ENCODE assay signal across 14 cellular contexts in the genomic region with DNA sequence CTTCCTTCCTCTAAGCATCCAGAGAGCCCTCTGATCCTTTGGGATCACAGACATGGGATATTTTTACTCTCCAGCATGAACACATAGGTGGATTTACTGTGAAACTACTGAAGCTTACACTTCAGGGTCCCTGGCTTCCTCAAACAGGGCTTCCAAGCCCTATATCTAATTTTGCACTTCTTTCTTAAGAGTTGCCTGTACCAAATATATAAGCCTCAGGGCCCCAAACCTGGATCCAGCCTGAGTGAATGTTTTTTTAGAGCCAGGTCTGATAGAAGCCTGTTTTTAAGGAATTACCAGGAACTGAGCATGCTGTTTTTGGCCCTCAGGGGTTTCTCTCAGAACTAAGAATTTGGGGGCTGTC. TPM values are rescaled to one million over a fixed set of nuclear protein-coding genes. Genes with fewer than 3 reads are reported as not detected.
DNase-seq lines count a peak whose midpoint lies in the region; TF ChIP-seq lines count a peak whose summit lies in the region.
"Had no signal": no experiment of that assay in that cellular context is flagged by ENCODE, and none has a peak within 500 bp of the region (broad histone marks: within the 10 kb centered on the region; RNA-seq: fewer than 3 reads in every experiment).

No MANE protein-coding gene starts in this region.

- H3K4me3 Mint-ChIP-seq in endothelial cell (ENCODE audit: unreplicated experiment) = peak overlapping the region; percentile 80

- peaks cover 10% of the 10 kb centered on the region for H3K36me3 ChIP-seq in NT2/D1 (ENCODE audit: insufficient read depth, insufficient read length, low read length)
- H3K36me3 ChIP-seq in neuronal stem cell (replicated peaks in 1 of 2; ENCODE audit: control insufficient read depth in 2 of 2, insufficient read depth in 2 of 2, low read length in 2 of 2) = peaks cover 3 to 14% of the 10 kb centered on the region in 2 donors
- H3K36me3 ChIP-seq in HAP-1 (replicated peaks) = peaks cover 6% of the 10 kb centered on the region; the same call in 1 of the 2 replicates
- H3K36me3 ChIP-seq in spleen = peaks cover 0 to 9% (median 0%) of the 10 kb centered on the region in 6 donors

- DNase-seq in ACHN (peak; percentile 42), NT2/D1 (ENCODE audit: low read depth, low spot score) (no peak), endothelial cell (ENCODE audit: low spot score) (no peak), neuronal stem cell (ENCODE audit: low spot score) (no peak), HAP-1 (ENCODE audit: low spot score in 2 of 2) (no peak), spleen (no peak), midbrain (lab: John Stamatoyannopoulos, UW) (no peak)
- DNase-seq in activated effector memory CD4-positive, alpha-beta T cell treated with anti-CD3 and anti-CD28 coated beads, Interleukin-2, amount 50 U/mL, for 16 hours = no peak
- DNase-seq: activated CD4-positive, CD25-positive, alpha-beta regulatory T cell; activated effector memory CD4-positive, alpha-beta T cell treated with Interleukin-2 at 50 U/mL for 16 hours; heart left ventricle; stimulated activated CD4-positive, alpha-beta T cell treated with anti-CD3 and anti-CD28 coated beads, Interleukin-15, amount 100 ng/mL, for 24 hours; stimulated activated naive CD8-positive, alpha-beta T cell treated with anti-CD3 and anti-CD28 coated beads, Interleukin-15, Interleukin-2, amounts not matched to agents 100 U/mL and 50 U/mL, for 24 hours had no signal

- H4K8ac ChIP-seq in neuronal stem cell (ENCODE audit: low read depth, low read length) = no peak overlapping the region

- H3K4me3 ChIP-seq in NT2/D1 (ENCODE audit: insufficient read length, low read depth) (no peak overlapping the region), neuronal stem cell (ENCODE audit: low read length in 2 of 2) (no peak overlapping the region), HAP-1 (no peak overlapping the region), spleen (no peak overlapping the region)
- H3K4me3 ChIP-seq: BLaER1 treated with 17β-estradiol and CSF1 and Interleukin-3, amounts not matched to agents 10 nM and 100 nM; heart left ventricle had no signal

- TF ChIP-seq POLR2A in spleen (IDR thresholded peaks at IDR 0.05) = no peak

- H2AFZ ChIP-seq in neuronal stem cell (ENCODE audit: low read length) = peak overlapping the region; percentile 28

- H3K9me3 Mint-ChIP-seq in endothelial cell (ENCODE audit: unreplicated experiment) = no peaks in the 10 kb centered on the region

- H3K27me3 Mint-ChIP-seq in endothelial cell (ENCODE audit: unreplicated experiment) = peaks cover 9% of the 10 kb centered on the region

- H3K79me1 ChIP-seq in neuronal stem cell (ENCODE audit: low read depth, low read length) = no peaks in the 10 kb centered on the region

- peaks cover 9% of the 10 kb centered on the region for H3K36me3 Mint-ChIP-seq in endothelial cell (ENCODE audit: low read depth, unreplicated experiment)

- no peak overlapping the region for H2AK5ac ChIP-seq in neuronal stem cell (ENCODE audit: low read depth, low read length)

- peak overlapping the region; percentile 92 for H3K27ac ChIP-seq in neuronal stem cell (replicated peaks; ENCODE audit: low read length)
- H3K27ac ChIP-seq in spleen = no peak overlapping the region
- H3K27ac ChIP-seq: BLaER1 treated with 17β-estradiol and CSF1 and Interleukin-3, amounts not matched to agents 10 nM and 100 nM; heart left ventricle had no signal

- no peak overlapping the region for H2BK12ac ChIP-seq in neuronal stem cell (ENCODE audit: low read length)

- TF ChIP-seq CTCF in endothelial cell (IDR thresholded peaks at IDR 0.05; ENCODE audit: unreplicated experiment) = no peak
- no peak for TF ChIP-seq CTCF in spleen (IDR thresholded peaks at IDR 0.05 in 8 of 11, conservative IDR thresholded peaks at IDR 0.05 in 3 of 11)

- in situ Hi-C loops in ACHN (cut with HindIII; ENCODE audit: low pct_ligation_motif_present, low pct_unique_long_range_greater_than_20kb, low sequenced_read_pairs) (no loop called here), HAP-1 (cut with MboI; ENCODE audit: low sequenced_read_pairs) (no loop called here)

- H3K9ac ChIP-seq in NT2/D1 (ENCODE audit: insufficient read length, low read depth) (peak overlapping the region; percentile 43), neuronal stem cell (ENCODE audit: low read depth, low read length, poor library complexity) (no peak overlapping the region)
- H3K9ac ChIP-seq: BLaER1 treated with 17β-estradiol and CSF1 and Interleukin-3, amounts not matched to agents 10 nM and 100 nM had no signal

- H3K27me3 ChIP-seq in NT2/D1 (ENCODE audit: insufficient read depth, insufficient read length) = no peaks in the 10 kb centered on the region
- H3K27me3 ChIP-seq in neuronal stem cell (ENCODE audit: control insufficient read depth in 3 of 3, insufficient read depth in 3 of 3, low read depth in 1 of 3, low read length in 3 of 3) = no peaks in the 10 kb centered on the region
- H3K27me3 ChIP-seq in HAP-1 (ENCODE audit: low read depth) = no peaks in the 10 kb centered on the region
- H3K27me3 ChIP-seq in spleen (replicated peaks in 1 of 7) = no peaks in the 10 kb centered on the region
- H3K27me3 ChIP-seq: BLaER1 treated with 17β-estradiol and CSF1 and Interleukin-3, amounts not matched to agents 10 nM and 100 nM; heart left ventricle had no signal

- no peak overlapping the region for H3K4ac ChIP-seq in neuronal stem cell (ENCODE audit: low read length)

- H3K14ac ChIP-seq in neuronal stem cell (ENCODE audit: low read length) = no peak overlapping the region

- intact Hi-C loops in spleen (cut with DNase I; ENCODE audit: low total_unique reads) = no loop called here

- H4K91ac ChIP-seq in neuronal stem cell (ENCODE audit: low read depth, low read length, poor library complexity) = no peak overlapping the region

- no peak overlapping the region for H3K23ac ChIP-seq in neuronal stem cell (ENCODE audit: low read depth, low read length, poor library complexity)

- no peak overlapping the region for H2BK120ac ChIP-seq in neuronal stem cell (ENCODE audit: low read depth, low read length)

- no peak overlapping the region for H2BK15ac ChIP-seq in neuronal stem cell (ENCODE audit: low read length)

- peaks cover 21% of the 10 kb centered on the region for H3K4me1 Mint-ChIP-seq in endothelial cell (ENCODE audit: unreplicated experiment)

- H3K4me1 ChIP-seq in NT2/D1 (ENCODE audit: insufficient read depth, insufficient read length) = peaks cover 3% of the 10 kb centered on the region
- H3K4me1 ChIP-seq in neuronal stem cell (ENCODE audit: control insufficient read depth in 2 of 2, insufficient read depth in 1 of 2, low read depth in 1 of 2, low read length in 2 of 2) = peaks cover 8 to 26% of the 10 kb centered on the region in 2 donors
- H3K4me1 ChIP-seq in HAP-1 = peaks cover 11% of the 10 kb centered on the region
- peaks cover 0 to 22% (median 12%) of the 10 kb centered on the region in 6 donors for H3K4me1 ChIP-seq in spleen

- no peak overlapping the region for H2BK5ac ChIP-seq in neuronal stem cell (ENCODE audit: low read length)

- H3K4me2 ChIP-seq in neuronal stem cell (ENCODE audit: insufficient read depth, low read length, poor library complexity, severe bottlenecking) = peak overlapping the region; percentile 29
- H3K4me2 ChIP-seq: BLaER1 treated with 17β-estradiol and CSF1 and Interleukin-3, amounts not matched to agents 10 nM and 100 nM had no signal

- peak overlapping the region; percentile 92 for H3K27ac Mint-ChIP-seq in endothelial cell (ENCODE audit: unreplicated experiment)

- H3K18ac ChIP-seq in neuronal stem cell (ENCODE audit: low read length) = no peak overlapping the region

- no peaks in the 10 kb centered on the region for H3K9me3 ChIP-seq in NT2/D1 (ENCODE audit: insufficient read depth, low read length)
- no peaks in the 10 kb centered on the region for H3K9me3 ChIP-seq in neuronal stem cell (replicated peaks in 1 of 2; ENCODE audit: control insufficient read depth in 2 of 2, insufficient read depth in 1 of 2, low read depth in 1 of 2, low read length in 2 of 2)
- H3K9me3 ChIP-seq in HAP-1 = no peaks in the 10 kb centered on the region
- no peaks in the 10 kb centered on the region for H3K9me3 ChIP-seq in spleen
- H3K9me3 ChIP-seq: BLaER1 treated with 17β-estradiol and CSF1 and Interleukin-3, amounts not matched to agents 10 nM and 100 nM; heart left ventricle had no signal

RNA-seq across cellular contexts. Expression of a gene that starts 13.2 kb away (rescaled TPM):
- 84.6 TPM for total RNA-seq in endothelial cell (ENCODE audit: unreplicated experiment)
- 41.2 TPM for polyA plus RNA-seq in neuronal stem cell (2013, experiment 1 of 2)
- polyA plus RNA-seq in neuronal stem cell (2013, experiment 2 of 2) = 37.1 TPM
- total RNA-seq in spleen = 10 to 100 TPM; 34.2 to 68.1 (median 63.3) TPM
- polyA plus RNA-seq in spleen = 10 to 100 TPM; 15.9 to 26.4 (median 24.3) TPM

RNA-seq across cellular contexts. Expression of a gene that starts 52.3 kb away (rescaled TPM):
- total RNA-seq in endothelial cell (ENCODE audit: unreplicated experiment) (3,500 TPM), spleen (1,000 to 10,000 TPM; 1,416 to 3,222 (median 1,664) TPM)
- polyA plus RNA-seq in neuronal stem cell (2013, experiment 1 of 2) = 1,798 TPM
- polyA plus RNA-seq in neuronal stem cell (2013, experiment 2 of 2) = 1,767 TPM
- 1,000 to 10,000 TPM; 2,869 to 3,827 (median 3,008) TPM for polyA plus RNA-seq in spleen
